In the genomic region with DNA sequence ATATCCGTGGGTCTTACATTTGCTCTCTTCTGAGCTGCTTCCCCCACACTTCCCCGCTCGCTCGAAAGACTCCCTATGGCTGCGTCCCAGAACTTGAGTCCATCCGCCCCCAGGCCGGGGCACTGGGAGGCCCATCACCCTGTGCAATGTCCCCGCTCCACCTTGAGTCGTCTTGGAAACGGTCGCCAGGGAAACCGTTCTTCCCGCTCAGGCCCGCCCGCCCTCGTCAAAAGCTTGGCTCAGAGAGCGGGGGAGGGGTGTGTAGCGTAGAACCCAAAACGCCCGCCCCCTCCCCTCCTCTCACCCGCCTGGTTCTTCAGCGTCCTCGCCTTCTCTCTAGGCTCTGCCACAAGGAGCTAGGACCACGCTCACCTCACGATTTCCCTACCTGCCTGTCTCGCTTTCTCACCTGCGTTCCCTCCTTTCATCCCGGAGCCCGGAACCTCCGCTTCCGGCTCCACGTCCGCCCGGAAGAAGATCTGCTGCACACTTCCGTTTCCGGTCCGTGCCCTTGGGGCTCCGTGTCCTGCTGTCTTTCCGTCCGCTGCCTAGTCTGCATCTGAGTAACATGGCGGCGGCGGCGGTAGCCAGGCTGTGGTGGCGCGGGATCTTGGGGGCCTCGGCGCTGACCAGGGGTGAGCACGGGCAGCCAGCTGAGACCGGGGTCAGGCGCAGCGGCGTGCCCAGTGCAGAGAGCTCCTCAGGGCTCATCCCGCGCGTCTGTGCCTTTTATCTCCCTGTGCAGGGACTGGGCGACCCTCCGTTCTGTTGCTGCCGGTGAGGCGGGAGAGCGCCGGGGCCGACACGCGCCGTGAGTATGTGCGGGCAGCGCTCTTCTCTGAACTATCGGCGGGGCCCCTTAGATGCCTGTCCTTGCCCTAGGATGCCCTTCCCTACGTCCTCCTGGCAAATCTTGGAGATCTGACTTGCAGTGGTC, we compare ENCODE assay signal across 8 cellular contexts. TPM values are rescaled to one million over a fixed set of nuclear protein-coding genes. Genes with fewer than 3 reads are reported as not detected.
DNase-seq lines count a peak whose midpoint lies in the region; ATAC-seq, FAIRE-seq and TF ChIP-seq lines count a peak whose summit lies in the region.

TSS of gene KBTBD4 (minus strand) at position 447 of the 937 bp plus-strand sequence. CDS start at position 428, 19 bp downstream.
TSS of gene NDUFS3 (plus strand) at position 551 of the 937 bp plus-strand sequence. CDS start at position 569, 18 bp downstream.

- H3K27me3 ChIP-seq in bronchial epithelial cell (ENCODE audit: control insufficient read depth, insufficient read depth, low read length): no peaks in the 10 kb centered on the region

- H3K9me3 Mint-ChIP-seq in immature natural killer cell: no peaks in the 10 kb centered on the region

- no peak for FAIRE-seq in bronchial epithelial cell (lab: Jason Lieb, UNC)

- peaks cover 13 to 28% (median 14%) of the 10 kb centered on the region in 3 donors for H3K36me3 Mint-ChIP-seq in immature natural killer cell

- peaks cover 6 to 10% (median 7%) of the 10 kb centered on the region in 3 donors for H3K27me3 Mint-ChIP-seq in immature natural killer cell (ENCODE audit: low read depth in 3 of 3)

- H3K36me3 ChIP-seq in bronchial epithelial cell (ENCODE audit: control insufficient read depth, insufficient read depth, low read length): peaks cover 23% of the 10 kb centered on the region

- DNase-seq in AG08395 (ENCODE audit: low spot score) (peak; percentile 93), NCI-H2227 treated with DMSO at 0.1 percent for 48 hours (lab: John Stamatoyannopoulos, UW) (peak; percentile 97), bronchial epithelial cell (ENCODE audit: low read depth) (peak; percentile 67), immature natural killer cell (peak; percentile 85 to 86 (median 85)), smooth muscle cell of the brain vasculature (ENCODE audit: low read depth, low spot score) (peak; percentile 75)

- peak; percentile 89 for ATAC-seq in HG03175 (IDR thresholded peaks at IDR 0.05; ENCODE audit: unreplicated experiment)

- H3K4me3 Mint-ChIP-seq in immature natural killer cell: peak within 1 kb of the TSS; percentile 98 to 100 (median 100)

- in situ Hi-C loops in GM18951 (cut with MboI; ENCODE audit: low sequenced_read_pairs, unreplicated experiment): no loop called here

- H3K27ac Mint-ChIP-seq in immature natural killer cell: peak within 1 kb of the TSS; percentile 92 to 100 (median 98)

- peak within 1 kb of the TSS; percentile 98 for H3K4me3 ChIP-seq in WI38 (ENCODE audit: low read depth, low read length)
- peak within 1 kb of the TSS; percentile 98 for H3K4me3 ChIP-seq in bronchial epithelial cell (ENCODE audit: low read depth, low read length)

- TF ChIP-seq POLR2A in GM18951 (IDR thresholded peaks at IDR 0.05; ENCODE audit: extremely low read depth, insufficient read depth, insufficient read length): peak; percentile 90

- TF ChIP-seq CTCF in WI38 (IDR thresholded peaks at IDR 0.05; ENCODE audit: low read depth, low read length) (no peak), bronchial epithelial cell (IDR thresholded peaks at IDR 0.05; ENCODE audit: insufficient read depth, low read length, severe bottlenecking) (no peak)

- H3K4me1 Mint-ChIP-seq in immature natural killer cell: peaks cover 38 to 54% of the 10 kb centered on the region in 2 donors

RNA-seq across cellular contexts. Expression of gene KBTBD4, which starts in this region (rescaled TPM):
- total RNA-seq in bronchial epithelial cell: 11.6 and 14.7 TPM in 2 replicates
- polyA plus RNA-seq in immature natural killer cell: 10 to 100 TPM; 40.2 to 60.8 (median 49.1) TPM

RNA-seq across cellular contexts. Expression of gene NDUFS3, which starts in this region (rescaled TPM):
- total RNA-seq in bronchial epithelial cell: 57.7 and 67.7 TPM in 2 replicates
- polyA plus RNA-seq in immature natural killer cell: 100 to 1,000 TPM; 108 to 157 (median 143) TPM

Comparison
In these comparisons a context has a peak if more than half of its experiments do, and no peak if none do; other contexts are left out.
1. Peak in every context shown above with its lines: DNase-seq, ATAC-seq and H3K4me3 ChIP-seq.